In genomic region chr1:236161230-236161629, GRCh38 we compare ENCODE assay signal across 9 cellular contexts.
"Had no signal": no experiment of that assay in that cellular context is flagged by ENCODE, and none has a peak within 500 bp of the region (broad histone marks: within the 10 kb centered on the region; RNA-seq: fewer than 3 reads in every experiment).

No MANE protein-coding gene starts in this region.

- H3K4me3 ChIP-seq: cardiac muscle cell had no signal

- H3K27ac ChIP-seq: cardiac muscle cell had no signal

- DNase-seq: activated CD4-positive, alpha-beta T cell treated with anti-CD3 and anti-CD28 coated beads, Interleukin-2, amount 50 U/mL, for 1 hour; activated naive CD4-positive, alpha-beta T cell treated with anti-CD3 and anti-CD28 coated beads, Interleukin-2, amount 50 U/mL, for 16 hours; islet precursor cell; naive B cell; posterior cingulate gyrus; retina; stimulated activated CD4-positive, alpha-beta T cell treated with anti-CD3 and anti-CD28 coated beads, Interleukin-4, amount 100 ng/mL, for 1 hour; T-helper 2 cell had no signal

- H3K27me3 ChIP-seq: cardiac muscle cell had no signal

- H3K36me3 ChIP-seq: cardiac muscle cell had no signal
